ENCODE assay signal across 11 cellular contexts in genomic region chr2:99615247-99615771, GRCh38.
DNase-seq lines count a peak whose midpoint lies in the region; ATAC-seq and TF ChIP-seq lines count a peak whose summit lies in the region.
"Had no signal": no experiment of that assay in that cellular context is flagged by ENCODE, and none has a peak within 500 bp of the region (broad histone marks: within the 10 kb centered on the region; RNA-seq: fewer than 3 reads in every experiment).

No MANE protein-coding gene starts in this region.

- intact Hi-C loops in PC-9 (cut with micrococcal nuclease; ENCODE audit: unreplicated experiment) (no loop called here), head of caudate nucleus (cut with DNase I) (no loop called here)

- H3K9me2 ChIP-seq in PC-9 (ENCODE audit: insufficient read depth): no peaks in the 10 kb centered on the region

- no peaks in the 10 kb centered on the region for H3K9me3 ChIP-seq in PC-9 (ENCODE audit: insufficient read depth, low read depth)

- peaks cover 91% of the 10 kb centered on the region for H3K27me3 ChIP-seq in PC-9 (ENCODE audit: insufficient read depth, low read depth)

- H3K4me2 ChIP-seq in PC-9: no peak overlapping the region

- no peak overlapping the region for H2AFZ ChIP-seq in PC-9

- POLR2A ChIA-PET in PC-9 (lab: Charles Lee; ENCODE audit: unreplicated experiment): no interaction called here

- 0 out of 2 replicates have a peak, but pooled peaks have one; percentile 1 for TF ChIP-seq CTCF in AG10803 (conservative IDR thresholded peaks at IDR 0.05; ENCODE audit: low read length)
- peak; percentile 19; the same call in 1 of the 2 replicates for TF ChIP-seq CTCF in GM12874 (IDR thresholded peaks at IDR 0.05; ENCODE audit: insufficient read depth, low read depth, low read length)
- TF ChIP-seq CTCF in PC-9 (conservative IDR thresholded peaks at IDR 0.05): peak; percentile 41; the same call in 1 of the 2 replicates

- H3K4me1 ChIP-seq in PC-9 (replicated peaks; ENCODE audit: insufficient read depth): no peaks in the 10 kb centered on the region

- no peak overlapping the region for H3K27ac ChIP-seq in PC-9

- no peak overlapping the region for H3K4me3 ChIP-seq in AG10803 (ENCODE audit: low read length)
- no peak overlapping the region for H3K4me3 ChIP-seq in PC-9

- ATAC-seq in GM18870 (IDR thresholded peaks at IDR 0.05; ENCODE audit: unreplicated experiment): no peak
- no peak for ATAC-seq in GM19395 (IDR thresholded peaks at IDR 0.05; ENCODE audit: unreplicated experiment)

- H3K36me3 ChIP-seq in PC-9 (ENCODE audit: low read depth): no peaks in the 10 kb centered on the region

- no TSS peak for BruUV-seq in PC-9 (replicated peaks; lab: Mats Ljungman, UMichigan)

- H4K20me1 ChIP-seq in PC-9 (ENCODE audit: insufficient read depth): no peaks in the 10 kb centered on the region; the same call in 1 of the 2 replicates

- H3F3A ChIP-seq in PC-9 (ENCODE audit: insufficient read depth, low read depth): no peaks in the 10 kb centered on the region

- DNase-seq in AG10803 (ENCODE audit: low read depth) (no peak), PC-9 (peak in 1 of 2 experiments; percentile 19), head of caudate nucleus (peak; percentile 19 to 79 (median 59)), mucosa of gallbladder (ENCODE audit: low spot score) (no peak)
- DNase-seq in effector CD8-positive, alpha-beta T cell (lab: John Stamatoyannopoulos, UW): no peak
- DNase-seq: activated T-cell treated with anti-CD3 and anti-CD28 coated beads, Interleukin-2, amount 50 U/mL, for 1 hour; NCI-H2029 treated with DMSO at 0.1 percent for 48 hours; T-helper 1 cell had no signal

- no peaks in the 10 kb centered on the region for H3K79me2 ChIP-seq in PC-9 (ENCODE audit: low read depth)

- CTCF ChIA-PET in PC-9 (lab: Charles Lee): no interaction called here

Comparison
In these comparisons a context has a peak if more than half of its experiments do, and no peak if none do; other contexts are left out.
1. DNase-seq: peak in head of caudate nucleus (42 of 42); none in AG10803 (single experiment), mucosa of gallbladder (single experiment) and effector CD8-positive, alpha-beta T cell (single experiment).
2. Peak in every context shown above with its lines, with median percentiles within 50 percentile points of each other: CTCF ChIP-seq.